8 cellular contexts compared by ENCODE assay signal in genomic region chr13:80979035-80979641, GRCh38.
A peak's percentile ranks its signal among the peaks of the same experiment; 100 is the strongest.
DNase-seq lines count a peak whose midpoint lies in the region; ATAC-seq, FAIRE-seq and TF ChIP-seq lines count a peak whose summit lies in the region.

No MANE protein-coding gene starts in this region.

- peak; percentile 66 to 86 for TF ChIP-seq CTCF in right atrium auricular region (IDR thresholded peaks at IDR 0.05)
- peak; percentile 37 to 77 (median 48) for TF ChIP-seq CTCF in gastrocnemius medialis (IDR thresholded peaks at IDR 0.05 in 4 of 5, conservative IDR thresholded peaks at IDR 0.05 in 1 of 5)

- H3K4me3 ChIP-seq in adipocyte (ENCODE audit: low read length) (no peak overlapping the region), right atrium auricular region (no peak overlapping the region), gastrocnemius medialis (no peak overlapping the region)

- H3K4me1 ChIP-seq in adipocyte (ENCODE audit: control insufficient read depth, insufficient read depth, low read length) (no peaks in the 10 kb centered on the region), right atrium auricular region (no peaks in the 10 kb centered on the region), gastrocnemius medialis (no peaks in the 10 kb centered on the region)

- no peak for TF ChIP-seq POLR2A in gastrocnemius medialis (IDR thresholded peaks at IDR 0.05)

- no peaks in the 10 kb centered on the region for H3K27me3 ChIP-seq in adipocyte (replicated peaks; ENCODE audit: control insufficient read depth, insufficient read depth, low read length)
- no peaks in the 10 kb centered on the region for H3K27me3 ChIP-seq in right atrium auricular region
- H3K27me3 ChIP-seq in gastrocnemius medialis, result no peaks in the 10 kb centered on the region

- peak; percentile 69 for FAIRE-seq in GM19239 (lab: Jason Lieb, UNC)

- in situ Hi-C loops in gastrocnemius medialis (cut with MboI; ENCODE audit: low sequenced_read_pairs in 4 of 4), result no loop called here

- H3K36me3 ChIP-seq in adipocyte (ENCODE audit: control insufficient read depth, insufficient read depth, low read length, severe bottlenecking) (no peaks in the 10 kb centered on the region), right atrium auricular region (no peaks in the 10 kb centered on the region), gastrocnemius medialis (no peaks in the 10 kb centered on the region)

- H3K27ac ChIP-seq in right atrium auricular region, result no peak overlapping the region
- H3K27ac ChIP-seq in gastrocnemius medialis, result no peak overlapping the region

- H3K9ac ChIP-seq in adipocyte (ENCODE audit: low read length), result no peak overlapping the region

- intact Hi-C loops in gastrocnemius medialis (cut with DNase I; ENCODE audit: low total_unique reads), result loop anchor here (2.0 kb wide), 1 partner anchor 38 kb away; no protein-coding TSS in a partner anchor

- DNase-seq in DMS53 treated with DMSO at 0.1 percent for 48 hours (lab: John Stamatoyannopoulos, UW; ENCODE audit: unreplicated experiment) (peak; percentile 5), GM19239 (ENCODE audit: insufficient read length, low spot score) (peak; percentile 1), NCI-H446 (lab: John Stamatoyannopoulos, UW) (peak; percentile 7 to 28), adipocyte (ENCODE audit: low read depth) (peak; percentile 88), right atrium auricular region (ENCODE audit: low spot score) (no peak), gastrocnemius medialis (peak in 1 of 2 donors; percentile 11), NCI-H2029 treated with DMSO at 0.1 percent for 48 hours (lab: John Stamatoyannopoulos, UW) (no peak)

- ATAC-seq in HG03139 (IDR thresholded peaks at IDR 0.05; ENCODE audit: unreplicated experiment) (peak; percentile 96), gastrocnemius medialis (no peak)

- H3K9me3 ChIP-seq in adipocyte (ENCODE audit: control insufficient read depth, low read length) (peaks cover 2% of the 10 kb centered on the region), right atrium auricular region (no peaks in the 10 kb centered on the region), gastrocnemius medialis (no peaks in the 10 kb centered on the region)

Comparison
In these comparisons a context has a peak if more than half of its experiments do, and no peak if none do; other contexts are left out.
1. DNase-seq: peak in DMS53 treated with DMSO at 0.1 percent for 48 hours (single experiment), GM19239 (single experiment), NCI-H446 (2 of 2) and adipocyte (single experiment); none in right atrium auricular region (single experiment) and NCI-H2029 treated with DMSO at 0.1 percent for 48 hours (single experiment).